12 cellular contexts compared by ENCODE assay signal in genomic region chr1:87644033-87644432, GRCh38.
A peak's percentile ranks its signal among the peaks of the same experiment; 100 is the strongest.
DNase-seq lines count a peak whose midpoint lies in the region; FAIRE-seq and TF ChIP-seq lines count a peak whose summit lies in the region.
"Had no signal": no experiment of that assay in that cellular context is flagged by ENCODE, and none has a peak within 500 bp of the region (broad histone marks: within the 10 kb centered on the region; RNA-seq: fewer than 3 reads in every experiment).

No MANE protein-coding gene starts in this region.

- no peak overlapping the region for H2BK12ac ChIP-seq in trophoblast cell (ENCODE audit: low read length)

- no peak overlapping the region for H3K14ac ChIP-seq in trophoblast cell (ENCODE audit: low read length)

- H4K91ac ChIP-seq in trophoblast cell (ENCODE audit: low read depth, low read length), result no peak overlapping the region

- H3F3A ChIP-seq in MM.1S (ENCODE audit: insufficient read depth, low read length), result peaks cover 12% of the 10 kb centered on the region

- H2AFZ ChIP-seq in MM.1S (ENCODE audit: low read length), result no peak overlapping the region
- no peak overlapping the region for H2AFZ ChIP-seq in trophoblast cell (ENCODE audit: insufficient read depth, low read length, poor library complexity)

- intact Hi-C loops in posterior cingulate gyrus (cut with DNase I), result no loop called here

- H3K4ac ChIP-seq in trophoblast cell (ENCODE audit: low read depth, low read length), result no peak overlapping the region

- DNase-seq in EH (ENCODE audit: low read depth), result peak; percentile 41
- DNase-seq in MM.1S, result peak; percentile 73
- DNase-seq in trophoblast cell, result no peak
- DNase-seq in stimulated activated naive CD4-positive, alpha-beta T cell treated with Interleukin-2 at 50 U/mL for 16 hours (lab: John Stamatoyannopoulos, UW), result no peak
- DNase-seq in HUDEP-2 (lab: John Stamatoyannopoulos, UW; ENCODE audit: unreplicated experiment in 76 of 76), result no peak
- no peak for DNase-seq in HAP-1 (ENCODE audit: low spot score in 2 of 2)
- DNase-seq in posterior cingulate gyrus, result no peak
- DNase-seq: Caco-2, cortex of kidney, glutamatergic neuron had no signal

- H3K79me2 ChIP-seq in MM.1S (ENCODE audit: low read length) (no peaks in the 10 kb centered on the region), trophoblast cell (ENCODE audit: control insufficient read depth, insufficient read depth, low read length, poor library complexity) (no peaks in the 10 kb centered on the region)

- FAIRE-seq in endometrium (lab: Jason Lieb, UNC), result peak; percentile 8
- FAIRE-seq: islet of Langerhans had no signal

- H3K9ac ChIP-seq in MM.1S (ENCODE audit: low read length) (no peak overlapping the region), trophoblast cell (ENCODE audit: low read length) (no peak overlapping the region)

- H3K4me2 ChIP-seq in MM.1S (ENCODE audit: low read depth, low read length) (peak overlapping the region; percentile 1; the same call in 1 of the 2 replicates), trophoblast cell (ENCODE audit: low read length) (no peak overlapping the region)

- in situ Hi-C loops in HAP-1 (cut with MboI; ENCODE audit: low sequenced_read_pairs), result no loop called here

- H3K27me3 ChIP-seq in MM.1S (replicated peaks; ENCODE audit: insufficient read depth, low read length) (no peaks in the 10 kb centered on the region), trophoblast cell (ENCODE audit: insufficient read depth, low read length) (no peaks in the 10 kb centered on the region), HAP-1 (ENCODE audit: low read depth) (no peaks in the 10 kb centered on the region)

- H3K23ac ChIP-seq in trophoblast cell (ENCODE audit: low read length), result no peak overlapping the region

- H4K12ac ChIP-seq in trophoblast cell (ENCODE audit: low read depth, low read length), result no peak overlapping the region

- peak overlapping the region; percentile 10; the same call in 1 of the 2 replicates for H3K27ac ChIP-seq in MM.1S (ENCODE audit: low read length)
- H3K27ac ChIP-seq in trophoblast cell (ENCODE audit: low read depth, low read length), result peak overlapping the region; percentile 77

- H3K4me1 ChIP-seq in MM.1S (ENCODE audit: low read length) (peaks cover 35% of the 10 kb centered on the region), trophoblast cell (ENCODE audit: control insufficient read depth in 1 of 2, insufficient read depth in 2 of 2, low read length in 2 of 2) (peaks cover 0 to 11% of the 10 kb centered on the region in 2 experiments), HAP-1 (no peaks in the 10 kb centered on the region)
- H3K4me1 ChIP-seq: Caco-2 had no signal

- H4K8ac ChIP-seq in trophoblast cell (ENCODE audit: low read depth, low read length), result no peak overlapping the region

- no peak for TF ChIP-seq CTCF in MM.1S (IDR thresholded peaks at IDR 0.05; ENCODE audit: low read length)

- H4K20me1 ChIP-seq in MM.1S (ENCODE audit: insufficient read depth, low read length), result no peaks in the 10 kb centered on the region

- peak overlapping the region; percentile 17 for H2BK120ac ChIP-seq in trophoblast cell (ENCODE audit: insufficient read depth, low read length, poor library complexity)

- no peaks in the 10 kb centered on the region for H3K79me1 ChIP-seq in trophoblast cell (ENCODE audit: low read length)

- H2AK5ac ChIP-seq in trophoblast cell (ENCODE audit: low read length), result no peak overlapping the region

- H3K36me3 ChIP-seq in MM.1S (replicated peaks; ENCODE audit: insufficient read depth, low read length) (no peaks in the 10 kb centered on the region), trophoblast cell (ENCODE audit: control insufficient read depth in 1 of 2, insufficient read depth in 2 of 2, low read length in 2 of 2) (no peaks in the 10 kb centered on the region), HAP-1 (replicated peaks) (no peaks in the 10 kb centered on the region)

- no peaks in the 10 kb centered on the region for H3K9me3 ChIP-seq in MM.1S (replicated peaks; ENCODE audit: insufficient read depth, low read length)
- H3K9me3 ChIP-seq in trophoblast cell (ENCODE audit: insufficient read depth, low read depth, low read length), result no peaks in the 10 kb centered on the region
- no peaks in the 10 kb centered on the region for H3K9me3 ChIP-seq in HAP-1
- H3K9me3 ChIP-seq: Caco-2 had no signal

- no peak overlapping the region for H3K4me3 ChIP-seq in MM.1S (ENCODE audit: low read length)
- H3K4me3 ChIP-seq in trophoblast cell (ENCODE audit: low read depth, low read length), result no peak overlapping the region
- H3K4me3 ChIP-seq in HAP-1, result no peak overlapping the region

- no peak overlapping the region for H2BK5ac ChIP-seq in trophoblast cell (ENCODE audit: low read depth, low read length, poor library complexity)

- H3K18ac ChIP-seq in trophoblast cell (ENCODE audit: low read length), result no peak overlapping the region

- H3K9me2 ChIP-seq in MM.1S (replicated peaks; ENCODE audit: insufficient read depth, low read length), result no peaks in the 10 kb centered on the region

Comparison
In these comparisons a context has a peak if more than half of its experiments do, and no peak if none do; other contexts are left out.
1. DNase-seq: peak in EH (single experiment) and MM.1S (single experiment); none in trophoblast cell (0 of 2), stimulated activated naive CD4-positive, alpha-beta T cell treated with Interleukin-2 at 50 U/mL for 16 hours (single experiment), HUDEP-2 (0 of 76), HAP-1 (0 of 2) and posterior cingulate gyrus (0 of 10).